Comparison of ENCODE assay signal across 26 cellular contexts in genomic region chr21:38500073-38500472, GRCh38. TPM values are rescaled to one million over a fixed set of nuclear protein-coding genes. Genes with fewer than 3 reads are reported as not detected.
DNase-seq lines count a peak whose midpoint lies in the region; ATAC-seq and TF ChIP-seq lines count a peak whose summit lies in the region.
"Had no signal": no experiment of that assay in that cellular context is flagged by ENCODE, and none has a peak within 500 bp of the region (broad histone marks: within the 10 kb centered on the region; RNA-seq: fewer than 3 reads in every experiment).

No MANE protein-coding gene starts in this region.

- H3K27me3 ChIP-seq in BLaER1 treated with 17β-estradiol and CSF1 and Interleukin-3, amounts not matched to agents 10 nM and 100 nM: peaks cover 0 to 14% (median 0%) of the 10 kb centered on the region in 11 experiments; a peak in 1 of 22 replicates
- H3K27me3 ChIP-seq in ascending aorta: no peaks in the 10 kb centered on the region
- no peaks in the 10 kb centered on the region for H3K27me3 ChIP-seq in lower lobe of right lung (ENCODE audit: low read depth)
- no peaks in the 10 kb centered on the region for H3K27me3 ChIP-seq in stomach
- no peaks in the 10 kb centered on the region for H3K27me3 ChIP-seq in WERI-Rb-1 (ENCODE audit: insufficient read depth, low read depth, severe bottlenecking)
- H3K27me3 ChIP-seq in GM23338 (ENCODE audit: insufficient read depth): no peaks in the 10 kb centered on the region
- H3K27me3 ChIP-seq: hepatocyte had no signal

- H4K20me1 ChIP-seq in BLaER1 treated with 17β-estradiol and CSF1 and Interleukin-3, amounts not matched to agents 10 nM and 100 nM: no peaks in the 10 kb centered on the region
- no peaks in the 10 kb centered on the region for H4K20me1 ChIP-seq in GM23338 (replicated peaks; ENCODE audit: insufficient read depth)

- TF ChIP-seq CTCF in ascending aorta (IDR thresholded peaks at IDR 0.05) (no peak), lower lobe of right lung (IDR thresholded peaks at IDR 0.05) (no peak), stomach (IDR thresholded peaks at IDR 0.05) (no peak), WERI-Rb-1 (IDR thresholded peaks at IDR 0.05; ENCODE audit: low read depth, low read length) (no peak), GM23338 (conservative IDR thresholded peaks at IDR 0.05; ENCODE audit: low read depth in 2 of 2) (no peak)

- H2AFZ ChIP-seq in GM23338: no peak overlapping the region; the same call in 1 of the 2 replicates
- H2AFZ ChIP-seq: hepatocyte had no signal

- H3K4me2 ChIP-seq in BLaER1 treated with 17β-estradiol and CSF1 and Interleukin-3, amounts not matched to agents 10 nM and 100 nM: peak overlapping the region; percentile 33 to 96 (median 63); a peak in 21 of 22 replicates
- no peak overlapping the region for H3K4me2 ChIP-seq in GM23338
- H3K4me2 ChIP-seq: hepatocyte had no signal

- no peaks in the 10 kb centered on the region for H3K9me2 ChIP-seq in GM23338 (ENCODE audit: insufficient read depth)

- H3K9me3 Mint-ChIP-seq in GM23338: no peaks in the 10 kb centered on the region; the same call in 2 of the 3 replicates
- H3K9me3 Mint-ChIP-seq in activated T-helper 1 cell treated with anti-CD3 and anti-CD28 coated beads, Interleukin-12 subunit alpha, Interleukin-12 subunit beta, Interleukin-2, Interleukin-4 antibody, amounts not matched to agents 30 ng/mL and 10 ng/mL and 1 ng/mL, durations not matched to agents 14 hours and 24 hours and 36 hours: no peaks in the 10 kb centered on the region
- H3K9me3 Mint-ChIP-seq: CD14-positive monocyte, H9, neural crest cell had no signal

- intact Hi-C loops in ascending aorta (cut with DNase I) (loop anchor here (5.0 kb wide), 1 partner anchor 307 kb away; the partner anchor contains the start of gene ETS2), lower lobe of right lung (cut with DNase I) (no loop called here), stomach (cut with DNase I; ENCODE audit: low total_unique reads) (no loop called here)
- intact Hi-C loops in activated T-helper 1 cell treated with anti-CD3 and anti-CD28 coated beads, Interleukin-12 subunit alpha, Interleukin-12 subunit beta, Interleukin-2, Interleukin-4 antibody, amounts not matched to agents 30 ng/mL and 10 ng/mL and 1 ng/mL, durations not matched to agents 14 hours and 24 hours and 36 hours (cut with micrococcal nuclease): no loop called here

- H3K36me3 ChIP-seq in BLaER1 treated with 17β-estradiol and CSF1 and Interleukin-3, amounts not matched to agents 10 nM and 100 nM: no peaks in the 10 kb centered on the region
- H3K36me3 ChIP-seq in ascending aorta (no peaks in the 10 kb centered on the region), lower lobe of right lung (no peaks in the 10 kb centered on the region), stomach (no peaks in the 10 kb centered on the region), WERI-Rb-1 (no peaks in the 10 kb centered on the region), GM23338 (ENCODE audit: insufficient read depth) (no peaks in the 10 kb centered on the region)
- H3K36me3 ChIP-seq: prostate gland had no signal

- H3K79me2 ChIP-seq in GM23338 (replicated peaks; ENCODE audit: insufficient read depth): no peaks in the 10 kb centered on the region
- H3K79me2 ChIP-seq: hepatocyte had no signal

- DNase-seq in ascending aorta (ENCODE audit: low spot score in 2 of 2): no peak
- no peak for DNase-seq in lower lobe of right lung
- no peak for DNase-seq in stomach
- DNase-seq in WERI-Rb-1: no peak
- no peak for DNase-seq in GM23338 (ENCODE audit: low spot score)
- no peak for DNase-seq in SHP77 (lab: John Stamatoyannopoulos, UW)
- DNase-seq in activated T-helper 1 cell treated with anti-CD3 and anti-CD28 coated beads, Interleukin-12 subunit alpha, Interleukin-12 subunit beta, Interleukin-2, Interleukin-4 antibody, amounts not matched to agents 30 ng/mL and 10 ng/mL and 1 ng/mL, durations not matched to agents 14 hours and 24 hours and 36 hours (ENCODE audit: low spot score): no peak
- DNase-seq: activated CD4-positive, alpha-beta T cell treated with anti-CD3 and anti-CD28 coated beads, Interleukin-2, amount 50 U/mL, for 4 hours; Calu3; cerebellar nuclear complex; foreskin fibroblast; H9; NCI-H1092 treated with DMSO at 0.1 percent for 48 hours; NCI-H2029; NCI-H226; NCI-H748 treated with DMSO at 0.1 percent for 48 hours; stimulated activated CD4-positive, alpha-beta T cell treated with anti-CD3 and anti-CD28 coated beads, Interleukin-2, amount 100 ng/mL, for 24 hours; substantia nigra had no signal

- TF ChIP-seq POLR2A in stomach (IDR thresholded peaks at IDR 0.05): no peak

- H3F3A ChIP-seq in GM23338 (replicated peaks; ENCODE audit: low read depth): no peaks in the 10 kb centered on the region

- no peak overlapping the region for H3K4me3 ChIP-seq in BLaER1 treated with 17β-estradiol and CSF1 and Interleukin-3, amounts not matched to agents 10 nM and 100 nM
- H3K4me3 ChIP-seq in ascending aorta (peak overlapping the region in 1 of 2 donors; percentile 31), lower lobe of right lung (no peak overlapping the region), stomach (no peak overlapping the region), WERI-Rb-1 (ENCODE audit: low read depth, low read length) (no peak overlapping the region), GM23338 (no peak overlapping the region)
- H3K4me3 ChIP-seq: hepatocyte, prostate gland, skin epidermis had no signal

- no peak for ATAC-seq in lower lobe of right lung
- no peak for ATAC-seq in GM23338

- TF ChIP-seq EP300 in stomach (IDR thresholded peaks at IDR 0.05): no peak

- H3K4me1 Mint-ChIP-seq in GM23338: peaks cover 24% of the 10 kb centered on the region
- H3K4me1 Mint-ChIP-seq in activated T-helper 1 cell treated with anti-CD3 and anti-CD28 coated beads, Interleukin-12 subunit alpha, Interleukin-12 subunit beta, Interleukin-2, Interleukin-4 antibody, amounts not matched to agents 30 ng/mL and 10 ng/mL and 1 ng/mL, durations not matched to agents 14 hours and 24 hours and 36 hours (ENCODE audit: low read depth): no peaks in the 10 kb centered on the region

- peaks cover 39 to 66% (median 49%) of the 10 kb centered on the region in 10 experiments for H3K4me1 ChIP-seq in BLaER1 treated with 17β-estradiol and CSF1 and Interleukin-3, amounts not matched to agents 10 nM and 100 nM
- H3K4me1 ChIP-seq in ascending aorta (peaks cover 23 to 61% of the 10 kb centered on the region in 2 donors), lower lobe of right lung (peaks cover 7% of the 10 kb centered on the region), stomach (no peaks in the 10 kb centered on the region), GM23338 (ENCODE audit: insufficient read depth) (peaks cover 9% of the 10 kb centered on the region)
- H3K4me1 ChIP-seq: prostate gland had no signal

- peak overlapping the region in 6 of 11 experiments; percentile 28 to 88 (median 62); a peak in 10 of 22 replicates for H3K9ac ChIP-seq in BLaER1 treated with 17β-estradiol and CSF1 and Interleukin-3, amounts not matched to agents 10 nM and 100 nM

- no peak overlapping the region for H3K27ac Mint-ChIP-seq in GM23338
- no peak overlapping the region for H3K27ac Mint-ChIP-seq in activated T-helper 1 cell treated with anti-CD3 and anti-CD28 coated beads, Interleukin-12 subunit alpha, Interleukin-12 subunit beta, Interleukin-2, Interleukin-4 antibody, amounts not matched to agents 30 ng/mL and 10 ng/mL and 1 ng/mL, durations not matched to agents 14 hours and 24 hours and 36 hours
- H3K27ac Mint-ChIP-seq: activated naive CD8-positive, alpha-beta T cell had no signal

- WGBS in stomach, 5 donors: 73 to 78% (median 76%) methylated on average over 6 of the region's 6 CpGs

- H3K27ac ChIP-seq in BLaER1 treated with 17β-estradiol and CSF1 and Interleukin-3, amounts not matched to agents 10 nM and 100 nM: peak overlapping the region in 8 of 11 experiments; percentile 24 to 91 (median 55); a peak in 15 of 22 replicates
- peak overlapping the region; percentile 77 to 84 for H3K27ac ChIP-seq in ascending aorta
- peak overlapping the region; percentile 82 for H3K27ac ChIP-seq in lower lobe of right lung
- H3K27ac ChIP-seq in stomach: peak overlapping the region in 4 of 5 donors; percentile 13 to 58 (median 36)
- H3K27ac ChIP-seq in WERI-Rb-1: no peak overlapping the region
- no peak overlapping the region for H3K27ac ChIP-seq in GM23338 (ENCODE audit: low read depth)
- H3K27ac ChIP-seq: epithelial cell of prostate, hepatocyte, prostate gland had no signal

- H3K36me3 Mint-ChIP-seq in GM23338 (ENCODE audit: low read depth): no peaks in the 10 kb centered on the region
- no peaks in the 10 kb centered on the region for H3K36me3 Mint-ChIP-seq in activated T-helper 1 cell treated with anti-CD3 and anti-CD28 coated beads, Interleukin-12 subunit alpha, Interleukin-12 subunit beta, Interleukin-2, Interleukin-4 antibody, amounts not matched to agents 30 ng/mL and 10 ng/mL and 1 ng/mL, durations not matched to agents 14 hours and 24 hours and 36 hours (ENCODE audit: low read depth)
- H3K36me3 Mint-ChIP-seq: activated naive CD8-positive, alpha-beta T cell; CD14-positive monocyte had no signal

- H3K9me3 ChIP-seq in BLaER1 treated with 17β-estradiol and CSF1 and Interleukin-3, amounts not matched to agents 10 nM and 100 nM (replicated peaks in 1 of 11): no peaks in the 10 kb centered on the region
- H3K9me3 ChIP-seq in ascending aorta (no peaks in the 10 kb centered on the region), lower lobe of right lung (no peaks in the 10 kb centered on the region), stomach (no peaks in the 10 kb centered on the region), WERI-Rb-1 (ENCODE audit: severe bottlenecking) (no peaks in the 10 kb centered on the region)
- H3K9me3 ChIP-seq: prostate gland had no signal

- no peak overlapping the region for H3K4me3 Mint-ChIP-seq in GM23338
- H3K4me3 Mint-ChIP-seq in activated T-helper 1 cell treated with anti-CD3 and anti-CD28 coated beads, Interleukin-12 subunit alpha, Interleukin-12 subunit beta, Interleukin-2, Interleukin-4 antibody, amounts not matched to agents 30 ng/mL and 10 ng/mL and 1 ng/mL, durations not matched to agents 14 hours and 24 hours and 36 hours: no peak overlapping the region
- H3K4me3 Mint-ChIP-seq: activated naive CD8-positive, alpha-beta T cell; CD14-positive monocyte; H9; neural crest cell had no signal

- no peaks in the 10 kb centered on the region for H3K27me3 Mint-ChIP-seq in GM23338 (ENCODE audit: insufficient read depth, low read depth, poor library complexity)
- peaks cover 49% of the 10 kb centered on the region for H3K27me3 Mint-ChIP-seq in activated T-helper 1 cell treated with anti-CD3 and anti-CD28 coated beads, Interleukin-12 subunit alpha, Interleukin-12 subunit beta, Interleukin-2, Interleukin-4 antibody, amounts not matched to agents 30 ng/mL and 10 ng/mL and 1 ng/mL, durations not matched to agents 14 hours and 24 hours and 36 hours (ENCODE audit: insufficient read depth)

RNA-seq across cellular contexts. Expression of gene ERG, which starts 1.8 kb away (rescaled TPM):
- total RNA-seq in ascending aorta (28.5 TPM), lower lobe of right lung (38.0 TPM), stomach (10 to 100 TPM in 1 of 5 donors, 1 to 10 TPM in 2, under 1 TPM in 1, not detected in 1; 0.58 to 14.5 (median 7.1) TPM)
- polyA plus RNA-seq in stomach (1 to 10 TPM; 2.7 to 5.5 (median 3.8) TPM), GM23338 (2016; fragmentation: Nextera tagmentation; extraction: Ambion mirVana) (0.44 and 0.47 TPM in 2 replicates)
- total RNA-seq in GM23338 (2014; rRNA removed; shearing (Covaris generic)): 0.14 and 1.0 TPM in 2 replicates
- not detected in 2 replicates for total RNA-seq in activated T-helper 1 cell treated with anti-CD3 and anti-CD28 coated beads, Interleukin-12 subunit alpha, Interleukin-12 subunit beta, Interleukin-2, Interleukin-4 antibody, amounts not matched to agents 30 ng/mL and 10 ng/mL and 1 ng/mL, durations not matched to agents 14 hours and 24 hours and 36 hours
- total RNA-seq: Calu3 had no signal

Comparison
In these comparisons a context has a peak if more than half of its experiments do, and no peak if none do; other contexts are left out.
1. H3K27ac ChIP-seq: peak in BLaER1 treated with 17β-estradiol and CSF1 and Interleukin-3, amounts not matched to agents 10 nM and 100 nM (8 of 11), ascending aorta (2 of 2), lower lobe of right lung (single experiment) and stomach (4 of 5); none in WERI-Rb-1 (single experiment) and GM23338 (single experiment).